8 cellular contexts compared by ENCODE assay signal in the genomic region with DNA sequence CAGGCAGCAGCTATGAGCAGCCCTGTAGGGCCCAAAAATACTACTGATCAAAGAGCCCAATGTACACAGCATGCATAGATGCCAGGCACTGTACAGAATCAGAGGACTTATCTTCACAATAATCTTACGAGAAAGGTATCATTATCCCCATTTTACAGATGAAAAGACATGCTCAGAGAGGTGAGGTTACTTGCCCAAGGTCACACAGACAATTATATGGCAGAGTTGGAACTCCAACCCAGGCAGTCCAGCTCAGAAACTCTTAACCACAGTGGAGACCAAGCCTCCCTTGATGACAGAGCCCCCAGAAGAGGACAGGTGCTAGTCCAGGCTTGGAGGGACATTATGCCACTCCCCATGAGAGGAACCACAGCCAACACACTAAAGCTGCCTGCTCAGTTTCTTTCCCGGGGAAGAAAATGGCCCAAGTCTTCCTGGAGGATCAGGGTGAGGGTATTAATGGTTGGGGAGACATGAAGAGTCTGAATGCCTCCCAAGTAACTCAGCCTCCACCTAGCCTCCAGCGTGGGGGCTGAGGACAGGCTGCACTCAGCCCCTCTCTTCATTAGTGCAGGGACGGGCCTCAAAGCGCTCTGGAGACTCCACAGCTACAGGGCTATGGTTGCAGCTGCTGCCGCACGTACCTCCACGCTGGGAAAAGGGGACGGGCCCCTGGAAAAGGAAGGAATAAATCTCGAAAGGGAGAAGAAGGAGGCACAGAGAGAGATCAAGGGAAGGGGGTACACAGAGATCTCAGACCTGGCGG. TPM values are rescaled to one million over a fixed set of nuclear protein-coding genes. Genes with fewer than 3 reads are reported as not detected.
DNase-seq lines count a peak whose midpoint lies in the region; ATAC-seq, FAIRE-seq and TF ChIP-seq lines count a peak whose summit lies in the region.

No MANE protein-coding gene starts in this region.

- TF ChIP-seq EP300 in esophagus muscularis mucosa (IDR thresholded peaks at IDR 0.05) = no peak

- TF ChIP-seq CTCF in RWPE1 (conservative IDR thresholded peaks at IDR 0.05; ENCODE audit: low read depth) = no peak
- no peak for TF ChIP-seq CTCF in esophagus muscularis mucosa (IDR thresholded peaks at IDR 0.05)

- H2BK12ac ChIP-seq in neuronal stem cell (ENCODE audit: low read length) = no peak overlapping the region

- H3K27ac ChIP-seq in RWPE1 (peak overlapping the region; percentile 49), esophagus muscularis mucosa (replicated peaks in 1 of 4) (peak overlapping the region; percentile 62 to 80 (median 78)), neuronal stem cell (replicated peaks; ENCODE audit: low read length) (no peak overlapping the region)

- H3K18ac ChIP-seq in neuronal stem cell (ENCODE audit: low read length) = no peak overlapping the region

- H2BK120ac ChIP-seq in neuronal stem cell (ENCODE audit: low read depth, low read length) = no peak overlapping the region

- no peak overlapping the region for H2AK5ac ChIP-seq in neuronal stem cell (ENCODE audit: low read depth, low read length)

- H3K79me1 ChIP-seq in neuronal stem cell (ENCODE audit: low read depth, low read length) = peaks cover 6% of the 10 kb centered on the region

- H3K27me3 ChIP-seq in esophagus muscularis mucosa (no peaks in the 10 kb centered on the region), neuronal stem cell (ENCODE audit: control insufficient read depth in 3 of 3, insufficient read depth in 3 of 3, low read depth in 1 of 3, low read length in 3 of 3) (no peaks in the 10 kb centered on the region)

- intact Hi-C loops in esophagus muscularis mucosa (cut with DNase I) = loop anchor here (5.0 kb wide), 1 partner anchor 46 kb away; the partner anchor contains the start of gene SPAG5

- FAIRE-seq in GM12892 (lab: Jason Lieb, UNC) = no peak

- ATAC-seq in HG02973 (IDR thresholded peaks at IDR 0.05; ENCODE audit: unreplicated experiment) = no peak

- H3K4me2 ChIP-seq in neuronal stem cell (ENCODE audit: insufficient read depth, low read length, poor library complexity, severe bottlenecking) = peak overlapping the region; percentile 87

- DNase-seq in NCI-H748 (lab: John Stamatoyannopoulos, UW; ENCODE audit: unreplicated experiment) = peak; percentile 59
- DNase-seq in NCI-H748 treated with DMSO at 0.1 percent for 48 hours (lab: John Stamatoyannopoulos, UW) = no peak
- DNase-seq in RWPE1 (ENCODE audit: low spot score) = peak; percentile 30
- DNase-seq in esophagus muscularis mucosa (ENCODE audit: extremely low spot score) = no peak
- DNase-seq in neuronal stem cell (ENCODE audit: low spot score) = no peak
- DNase-seq in GM12892 (ENCODE audit: insufficient read length) = no peak
- no peak for DNase-seq in stimulated activated CD4-positive, alpha-beta T cell treated with anti-CD3 and anti-CD28 coated beads, Interleukin-4, amount 100 ng/mL, for 4 hours

- peak overlapping the region; percentile 18 for H3K23ac ChIP-seq in neuronal stem cell (ENCODE audit: low read depth, low read length, poor library complexity)

- H3K14ac ChIP-seq in neuronal stem cell (ENCODE audit: low read length) = peak overlapping the region; percentile 23

- TF ChIP-seq POLR2A in esophagus muscularis mucosa (IDR thresholded peaks at IDR 0.05; ENCODE audit: low read depth) (no peak), GM12892 (IDR thresholded peaks at IDR 0.05; ENCODE audit: low read depth, low read length) (no peak)

- H3K9me3 ChIP-seq in esophagus muscularis mucosa (no peaks in the 10 kb centered on the region), neuronal stem cell (replicated peaks in 1 of 2; ENCODE audit: control insufficient read depth in 2 of 2, insufficient read depth in 1 of 2, low read depth in 1 of 2, low read length in 2 of 2) (no peaks in the 10 kb centered on the region)

- H2BK15ac ChIP-seq in neuronal stem cell (ENCODE audit: low read length) = peak overlapping the region; percentile 17

- no peak overlapping the region for H2BK5ac ChIP-seq in neuronal stem cell (ENCODE audit: low read length)

- peaks cover 16 to 46% (median 35%) of the 10 kb centered on the region in 4 donors for H3K4me1 ChIP-seq in esophagus muscularis mucosa
- peaks cover 12 to 18% of the 10 kb centered on the region in 2 donors for H3K4me1 ChIP-seq in neuronal stem cell (ENCODE audit: control insufficient read depth in 2 of 2, insufficient read depth in 1 of 2, low read depth in 1 of 2, low read length in 2 of 2)

- POLR2A ChIA-PET in RWPE1 (lab: Yijun Ruan, JAX; ENCODE audit: low non-redundant PET) = interaction anchor here (1.1 kb wide), 1 partner anchor 20 kb away, joined by 6 read pairs; the partner anchor contains the start of gene PIGS

- CTCF ChIA-PET in RWPE1 (lab: Yijun Ruan, JAX) = no interaction called here

- H4K8ac ChIP-seq in neuronal stem cell (ENCODE audit: low read depth, low read length) = no peak overlapping the region

- peak overlapping the region; percentile 89 for H3K9ac ChIP-seq in neuronal stem cell (ENCODE audit: low read depth, low read length, poor library complexity)

- 14% methylated on average over 11 of the region's 11 CpGs for WGBS in esophagus muscularis mucosa
- WGBS in neuronal stem cell (ENCODE audit: extremely low coverage in 2 of 2, insufficient read length in 2 of 2, insufficient replicate concordance in 1 of 2), 2 donors = no CpG with 5 or more reads among the region's 11 CpGs

- no peak overlapping the region for H4K91ac ChIP-seq in neuronal stem cell (ENCODE audit: low read depth, low read length, poor library complexity)

- no peak overlapping the region for H3K4ac ChIP-seq in neuronal stem cell (ENCODE audit: low read length)

- H3K4me3 ChIP-seq in esophagus muscularis mucosa (peak overlapping the region; percentile 77 to 91 (median 84)), neuronal stem cell (ENCODE audit: low read length in 2 of 2) (peak overlapping the region; percentile 67 to 87)

- H3K36me3 ChIP-seq in esophagus muscularis mucosa (peaks cover 24 to 45% (median 42%) of the 10 kb centered on the region in 4 donors), neuronal stem cell (replicated peaks in 1 of 2; ENCODE audit: control insufficient read depth in 2 of 2, insufficient read depth in 2 of 2, low read length in 2 of 2) (peaks cover 20 to 50% of the 10 kb centered on the region in 2 donors)

- peak overlapping the region; percentile 93 for H2AFZ ChIP-seq in neuronal stem cell (ENCODE audit: low read length)

RNA-seq across cellular contexts. Expression of gene UNC119, which starts 0.8 kb away (rescaled TPM):
- 10 to 100 TPM; 16.1 to 36.3 (median 23.2) TPM for total RNA-seq in esophagus muscularis mucosa
- 79.0 TPM for polyA plus RNA-seq in neuronal stem cell (2013, experiment 1 of 2)
- 76.0 TPM for polyA plus RNA-seq in neuronal stem cell (2013, experiment 2 of 2)
- 66.8 TPM for polyA plus RNA-seq in GM12892 (2012; ENCODE audit: missing spikeins)

RNA-seq across cellular contexts. Expression of gene PIGS, which starts 19.7 kb away (rescaled TPM):
- total RNA-seq in esophagus muscularis mucosa = 10 to 100 TPM; 41.9 to 55.5 (median 47.2) TPM
- 43.2 TPM for polyA plus RNA-seq in neuronal stem cell (2013, experiment 1 of 2)
- 43.8 TPM for polyA plus RNA-seq in neuronal stem cell (2013, experiment 2 of 2)
- 56.2 TPM for polyA plus RNA-seq in GM12892 (2012; ENCODE audit: missing spikeins)

RNA-seq across cellular contexts. Expression of gene ALDOC, which starts 25.1 kb away (rescaled TPM):
- 10 to 100 TPM; 21.6 to 49.5 (median 27.5) TPM for total RNA-seq in esophagus muscularis mucosa
- 10.6 TPM for polyA plus RNA-seq in neuronal stem cell (2013, experiment 1 of 2)
- 10.9 TPM for polyA plus RNA-seq in neuronal stem cell (2013, experiment 2 of 2)
- 296 TPM for polyA plus RNA-seq in GM12892 (2012; ENCODE audit: missing spikeins)

RNA-seq across cellular contexts. Expression of gene FOXN1, which starts 45.5 kb away (rescaled TPM):
- not detected for total RNA-seq in esophagus muscularis mucosa
- polyA plus RNA-seq in neuronal stem cell (2013, experiment 1 of 2) = not detected
- not detected for polyA plus RNA-seq in neuronal stem cell (2013, experiment 2 of 2)
- polyA plus RNA-seq in GM12892 (2012; ENCODE audit: missing spikeins) = not detected

RNA-seq across cellular contexts. Expression of gene SPAG5, which starts 47.2 kb away (rescaled TPM):
- 1 to 10 TPM in 1 of 4 donors, under 1 TPM in 3; 0.83 to 1.7 (median 0.97) TPM for total RNA-seq in esophagus muscularis mucosa
- polyA plus RNA-seq in neuronal stem cell (2013, experiment 1 of 2) = 105 TPM
- 103 TPM for polyA plus RNA-seq in neuronal stem cell (2013, experiment 2 of 2)
- 54.7 TPM for polyA plus RNA-seq in GM12892 (2012; ENCODE audit: missing spikeins)

Comparison
In these comparisons a context has a peak if more than half of its experiments do, and no peak if none do; other contexts are left out.
1. DNase-seq: peak in NCI-H748 (single experiment) and RWPE1 (single experiment); none in NCI-H748 treated with DMSO at 0.1 percent for 48 hours (single experiment), esophagus muscularis mucosa (single experiment), neuronal stem cell (single experiment), GM12892 (single experiment) and stimulated activated CD4-positive, alpha-beta T cell treated with anti-CD3 and anti-CD28 coated beads, Interleukin-4, amount 100 ng/mL, for 4 hours (0 of 2).